Comparison of ENCODE assay signal across 8 cellular contexts in genomic region chr20:13771853-13772453, GRCh38. TPM values are rescaled to one million over a fixed set of nuclear protein-coding genes. Genes with fewer than 3 reads are reported as not detected.
A peak's percentile ranks its signal among the peaks of the same experiment; 100 is the strongest.
DNase-seq lines count a peak whose midpoint lies in the region; ATAC-seq, FAIRE-seq and TF ChIP-seq lines count a peak whose summit lies in the region.

No MANE protein-coding gene starts in this region.

- DNase-seq in CD14-positive monocyte (ENCODE audit: low spot score) = no peak
- no peak for DNase-seq in HCT116 (ENCODE audit: low read depth, low spot score)
- DNase-seq in esophagus squamous epithelium (lab: John Stamatoyannopoulos, UW) = no peak
- DNase-seq in small intestine = peak; percentile 14
- no peak for DNase-seq in anterior cingulate cortex (lab: John Stamatoyannopoulos, UW)
- DNase-seq in activated CD4-positive, alpha-beta memory T cell treated with anti-CD3 and anti-CD28 coated beads for 36 hours = no peak
- no peak for DNase-seq in activated CD4-positive, alpha-beta T cell treated with anti-CD3 and anti-CD28 coated beads, Interleukin-2, amount 50 U/mL, for 4 hours

- no peak overlapping the region for H3K4me3 Mint-ChIP-seq in CD14-positive monocyte
- H3K4me3 Mint-ChIP-seq in activated CD4-positive, alpha-beta memory T cell treated with anti-CD3 and anti-CD28 coated beads for 36 hours = no peak overlapping the region

- peaks cover 3% of the 10 kb centered on the region; the same call in 1 of the 2 replicates for H4K20me1 ChIP-seq in HCT116 (ENCODE audit: insufficient read depth)
- H4K20me1 ChIP-seq in OCI-LY3 (ENCODE audit: insufficient read depth, low read length) = peaks cover 7% of the 10 kb centered on the region; the same call in 1 of the 2 replicates

- H3K36me3 Mint-ChIP-seq in CD14-positive monocyte = peaks cover 57 to 77% of the 10 kb centered on the region in 2 donors
- peaks cover 47% of the 10 kb centered on the region for H3K36me3 Mint-ChIP-seq in activated CD4-positive, alpha-beta memory T cell treated with anti-CD3 and anti-CD28 coated beads for 36 hours

- H3K9ac ChIP-seq in HCT116 (ENCODE audit: low read length) (no peak overlapping the region), OCI-LY3 (ENCODE audit: low read length) (no peak overlapping the region)

- intact Hi-C loops in CD14-positive monocyte (cut with micrococcal nuclease) (no loop called here), HCT116 (cut with micrococcal nuclease) (loop anchor here (5.0 kb wide), 3 partner anchors 315 to 655 kb away; no protein-coding TSS in a partner anchor), esophagus squamous epithelium (cut with DNase I) (no loop called here)
- intact Hi-C loops in activated CD4-positive, alpha-beta memory T cell treated with anti-CD3 and anti-CD28 coated beads for 36 hours (cut with micrococcal nuclease) = loop anchor here (1.0 kb wide), 1 partner anchor 12 kb away; the partner anchor contains the start of gene ESF1

- H3K4me1 ChIP-seq in HCT116 (ENCODE audit: control insufficient read depth in 1 of 2, insufficient read depth in 2 of 2, low read length in 2 of 2) = peaks cover 0 to under 1% of the 10 kb centered on the region in 2 experiments; a peak in 2 of 4 replicates
- no peaks in the 10 kb centered on the region for H3K4me1 ChIP-seq in OCI-LY3 (ENCODE audit: low read length)
- peaks cover 0 to 2% (median 0%) of the 10 kb centered on the region in 3 donors for H3K4me1 ChIP-seq in esophagus squamous epithelium
- no peaks in the 10 kb centered on the region for H3K4me1 ChIP-seq in small intestine (ENCODE audit: control insufficient read depth in 2 of 2, insufficient read depth in 1 of 2, low read depth in 1 of 2, low read length in 1 of 2)

- TF ChIP-seq RAD21 in HCT116 (IDR thresholded peaks at IDR 0.05; ENCODE audit: low read depth) = peak; percentile 40

- H3K27ac Mint-ChIP-seq in CD14-positive monocyte = no peak overlapping the region
- no peak overlapping the region for H3K27ac Mint-ChIP-seq in activated CD4-positive, alpha-beta memory T cell treated with anti-CD3 and anti-CD28 coated beads for 36 hours

- FAIRE-seq in small intestine (lab: Jason Lieb, UNC) = no peak

- TF ChIP-seq CTCF in CD14-positive monocyte (IDR thresholded peaks at IDR 0.05) = peak; percentile 79
- peak; percentile 8 to 50 (median 31); a peak in 3 of 6 replicates for TF ChIP-seq CTCF in HCT116 (IDR thresholded peaks at IDR 0.05 in 2 of 3, conservative IDR thresholded peaks at IDR 0.05 in 1 of 3; ENCODE audit: borderline replicate concordance in 1 of 3, insufficient read depth in 1 of 3, low read depth in 2 of 3, low read length in 2 of 3)
- TF ChIP-seq CTCF in OCI-LY3 (IDR thresholded peaks at IDR 0.05; ENCODE audit: low read depth, low read length) = peak; percentile 64
- peak in 4 of 6 experiments; percentile 15 to 50 (median 34) for TF ChIP-seq CTCF in esophagus squamous epithelium (IDR thresholded peaks at IDR 0.05)

- H3K27ac ChIP-seq in HCT116 (ENCODE audit: low read depth, low read length) (no peak overlapping the region), OCI-LY3 (ENCODE audit: low read length) (no peak overlapping the region), esophagus squamous epithelium (no peak overlapping the region), small intestine (ENCODE audit: low read depth in 1 of 2, low read length in 1 of 2) (no peak overlapping the region)

- H3K27me3 ChIP-seq in HCT116 (ENCODE audit: insufficient read depth, low read length) = no peaks in the 10 kb centered on the region
- H3K27me3 ChIP-seq in OCI-LY3 (ENCODE audit: low read depth, low read length) = no peaks in the 10 kb centered on the region
- no peaks in the 10 kb centered on the region for H3K27me3 ChIP-seq in esophagus squamous epithelium
- H3K27me3 ChIP-seq in small intestine (ENCODE audit: control insufficient read depth in 2 of 2, insufficient read depth in 2 of 2, low read length in 2 of 2) = no peaks in the 10 kb centered on the region

- no TSS peak for BruUV-seq in HCT116 (replicated peaks; lab: Mats Ljungman, UMichigan)

- H3K4me1 Mint-ChIP-seq in CD14-positive monocyte = peaks cover under 1% of the 10 kb centered on the region
- H3K4me1 Mint-ChIP-seq in activated CD4-positive, alpha-beta memory T cell treated with anti-CD3 and anti-CD28 coated beads for 36 hours (ENCODE audit: low read depth) = peaks cover 15% of the 10 kb centered on the region

- H3K4me2 ChIP-seq in HCT116 (ENCODE audit: low read length) = no peak overlapping the region
- H3K4me2 ChIP-seq in OCI-LY3 (ENCODE audit: low read length) = no peak overlapping the region

- ATAC-seq in HCT116 = no peak

- H3K4me3 ChIP-seq in HCT116 (replicated peaks in 1 of 2; ENCODE audit: low read depth in 1 of 2, low read length in 2 of 2) (no peak overlapping the region), OCI-LY3 (ENCODE audit: low read length) (no peak overlapping the region), esophagus squamous epithelium (no peak overlapping the region), small intestine (ENCODE audit: low read depth in 1 of 2, low read length in 2 of 2) (no peak overlapping the region)

- WGBS in esophagus squamous epithelium, 2 donors = 43 to 48% methylated on average over 4 of the region's 4 CpGs
- 46 to 64% (median 49%) methylated on average over 4 of the region's 4 CpGs for WGBS in small intestine, 3 donors

- peaks cover 58 to 79% of the 10 kb centered on the region in 2 experiments for H3K36me3 ChIP-seq in HCT116 (ENCODE audit: control insufficient read depth in 1 of 2, insufficient read depth in 2 of 2, low read length in 2 of 2)
- H3K36me3 ChIP-seq in OCI-LY3 (replicated peaks; ENCODE audit: low read depth, low read length) = peaks cover 77% of the 10 kb centered on the region
- H3K36me3 ChIP-seq in esophagus squamous epithelium = peaks cover 10 to 98% (median 11%) of the 10 kb centered on the region in 3 donors
- peaks cover 0 to 6% of the 10 kb centered on the region in 2 donors for H3K36me3 ChIP-seq in small intestine (ENCODE audit: control insufficient read depth in 2 of 2, insufficient read depth in 2 of 2, low read length in 2 of 2)

- CTCF ChIA-PET in HCT116 (lab: Charles Lee) = interaction anchor here (0.7 to 3.6 kb wide), 18 partner anchors 9 to 652 kb away, joined by 3 to 23 read pairs (median 5); partner anchors contain the start of genes ESF1 and NDUFAF5
- CTCF ChIA-PET in activated CD4-positive, alpha-beta memory T cell treated with anti-CD3 and anti-CD28 coated beads for 36 hours (lab: Charles Lee) = interaction anchor here (0.6 to 3.3 kb wide), 25 partner anchors 8 to 653 kb away, joined by 3 to 22 read pairs (median 4); partner anchors contain the start of genes ESF1 and NDUFAF5

- H3K79me2 ChIP-seq in HCT116 (ENCODE audit: insufficient read depth, low read length) (peaks cover 41% of the 10 kb centered on the region), OCI-LY3 (ENCODE audit: low read length) (peaks cover 4% of the 10 kb centered on the region; the same call in 1 of the 2 replicates)

- no peak for TF ChIP-seq POLR2A in HCT116 (IDR thresholded peaks at IDR 0.05; ENCODE audit: borderline replicate concordance, extremely low read depth, insufficient read depth, insufficient read length)
- TF ChIP-seq POLR2A in esophagus squamous epithelium (IDR thresholded peaks at IDR 0.05) = no peak

- RAD21 ChIA-PET in HCT116 (lab: Charles Lee; ENCODE audit: low non-redundant PET in 1 of 2, low total read pairs in 2 of 2, uncharacterized antibody in 2 of 2, unreplicated experiment in 2 of 2) = interaction anchor here in 1 of 2 experiments (1.2 kb wide), 1 partner anchor 225 kb away, joined by 3 read pairs; no protein-coding TSS in a partner anchor

- peaks cover 0 to 4% (median 0%) of the 10 kb centered on the region in 7 donors for H3K9me3 Mint-ChIP-seq in CD14-positive monocyte
- H3K9me3 Mint-ChIP-seq in activated CD4-positive, alpha-beta memory T cell treated with anti-CD3 and anti-CD28 coated beads for 36 hours = no peaks in the 10 kb centered on the region

- POLR2A ChIA-PET in HCT116 (lab: Charles Lee) = interaction anchor here (1.1 to 1.2 kb wide), 2 partner anchors 9 to 16 kb away, joined by 3 to 4 read pairs; no protein-coding TSS in a partner anchor
- POLR2A ChIA-PET in activated CD4-positive, alpha-beta memory T cell treated with anti-CD3 and anti-CD28 coated beads for 36 hours (lab: Charles Lee) = interaction anchor here (2.0 kb wide), 1 partner anchor 13 kb away, joined by 4 read pairs; the partner anchor contains the start of genes ESF1 and NDUFAF5

- H3K9me2 ChIP-seq in HCT116 (ENCODE audit: insufficient read depth) = no peaks in the 10 kb centered on the region

- no peaks in the 10 kb centered on the region for H3K27me3 Mint-ChIP-seq in CD14-positive monocyte (ENCODE audit: low read depth in 3 of 3)
- H3K27me3 Mint-ChIP-seq in activated CD4-positive, alpha-beta memory T cell treated with anti-CD3 and anti-CD28 coated beads for 36 hours = no peaks in the 10 kb centered on the region

- no peak overlapping the region for H2AFZ ChIP-seq in HCT116 (ENCODE audit: low read depth, low read length, poor library complexity, severe bottlenecking)
- no peak overlapping the region for H2AFZ ChIP-seq in OCI-LY3 (ENCODE audit: low read depth, low read length)

- H3K9me3 ChIP-seq in HCT116 (ENCODE audit: control insufficient read depth in 1 of 2, insufficient read depth in 1 of 2, low read depth in 1 of 2, low read length in 2 of 2) = no peaks in the 10 kb centered on the region
- 0 out of 2 replicates have a peak, but pooled peaks cover 1% of the 10 kb centered on the region for H3K9me3 ChIP-seq in OCI-LY3 (ENCODE audit: insufficient read depth, low read length)
- no peaks in the 10 kb centered on the region for H3K9me3 ChIP-seq in esophagus squamous epithelium
- H3K9me3 ChIP-seq in small intestine (ENCODE audit: control insufficient read depth, low read depth) = no peaks in the 10 kb centered on the region

TF ChIP-seq in HCT116, 20 proteins besides CTCF, POLR2A, EP300 and RAD21 (continues in another document):
- TF ChIP-seq SIN3A (IDR thresholded peaks at IDR 0.05; ENCODE audit: low read depth) (no peak), ELF1 (IDR thresholded peaks at IDR 0.05; ENCODE audit: borderline replicate concordance, low read depth) (no peak), YY1 (IDR thresholded peaks at IDR 0.05; ENCODE audit: extremely low read depth, insufficient replicate concordance, low read depth, low read length) (no peak), SRF (IDR thresholded peaks at IDR 0.05; ENCODE audit: low read depth) (no peak)

RNA-seq across cellular contexts. Expression of gene ESF1, which starts 12.8 kb away (rescaled TPM):
- 1 to 10 TPM; 1.7 to 2.3 TPM for polyA plus RNA-seq in CD14-positive monocyte
- 25.4 TPM for total RNA-seq in HCT116 (2021; ENCODE audit: unreplicated experiment)
- 8.4 and 13.4 TPM in 2 replicates for polyA plus RNA-seq in HCT116 (2012)
- total RNA-seq in esophagus squamous epithelium = 10 to 100 TPM in 3 of 4 donors, 1 to 10 TPM in 1; 4.7 to 21.9 (median 11.2) TPM
- polyA plus RNA-seq in small intestine = 1 to 10 TPM; 7.2 to 9.2 (median 8.4) TPM
- 10 to 100 TPM; 17.3 to 17.9 TPM for total RNA-seq in activated CD4-positive, alpha-beta memory T cell treated with anti-CD3 and anti-CD28 coated beads for 36 hours

RNA-seq across cellular contexts. Expression of gene NDUFAF5, which starts 12.9 kb away (rescaled TPM):
- polyA plus RNA-seq in CD14-positive monocyte (1 to 10 TPM; 5.9 to 7.8 TPM), small intestine (10 to 100 TPM; 20.5 to 46.7 (median 34.0) TPM)
- total RNA-seq in HCT116 (2021; ENCODE audit: unreplicated experiment) (30.8 TPM), esophagus squamous epithelium (10 to 100 TPM in 2 of 4 donors, 1 to 10 TPM in 2; 6.6 to 14.5 (median 10.4) TPM)
- 12.1 and 13.7 TPM in 2 replicates for polyA plus RNA-seq in HCT116 (2012)
- total RNA-seq in activated CD4-positive, alpha-beta memory T cell treated with anti-CD3 and anti-CD28 coated beads for 36 hours = 10 to 100 TPM; 23.8 to 28.3 TPM

Comparison
In these comparisons a context has a peak if more than half of its experiments do, and no peak if none do; other contexts are left out.
1. intact Hi-C loops: an anchor here in HCT116 (5.0 kb wide) and activated CD4-positive, alpha-beta memory T cell treated with anti-CD3 and anti-CD28 coated beads for 36 hours (1.0 kb wide); none called in CD14-positive monocyte and esophagus squamous epithelium.